In the genomic region with DNA sequence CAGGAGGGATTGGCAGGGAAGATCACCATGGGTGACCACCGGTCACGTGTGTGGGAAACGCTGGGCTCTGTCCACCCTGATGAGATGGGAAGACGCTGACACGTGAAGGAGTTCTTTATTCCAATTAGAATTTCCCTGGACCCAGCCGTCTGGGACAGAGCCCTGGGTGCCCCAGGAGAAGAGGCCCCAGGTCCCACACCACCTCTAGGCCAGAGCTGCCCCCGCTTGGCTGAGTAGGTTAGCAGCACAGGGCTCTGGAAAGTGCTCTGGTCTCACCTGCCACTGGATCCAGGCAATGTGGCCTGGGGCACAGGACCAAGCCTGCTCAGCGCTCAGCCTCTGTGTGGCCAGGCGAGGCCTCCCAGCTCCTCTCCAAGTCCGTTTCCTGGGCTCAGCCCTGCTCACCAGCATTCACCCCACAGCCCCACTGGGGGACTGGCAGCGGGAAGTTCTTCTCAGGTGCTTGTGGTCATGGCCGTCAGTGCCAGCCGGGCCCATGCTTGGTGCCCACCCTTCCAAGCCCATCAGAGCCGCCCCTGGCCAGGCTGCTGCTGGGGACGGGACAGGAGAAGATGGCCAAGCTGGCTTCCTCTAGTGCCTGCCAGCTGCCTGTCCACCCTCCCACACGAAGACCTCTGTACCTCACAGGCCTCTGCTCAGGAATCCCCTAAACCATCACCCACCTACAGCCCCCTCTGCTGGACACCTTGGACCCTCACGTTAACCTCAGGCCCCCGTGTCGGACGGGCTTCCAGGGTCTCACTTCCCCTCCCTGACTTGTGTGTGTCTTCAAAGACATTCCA, we compare ENCODE assay signal across 1 cellular context.
TF ChIP-seq lines count a peak whose summit lies in the region.

No MANE protein-coding gene starts in this region.

TF ChIP-seq in HCT116, 20 proteins besides CTCF, POLR2A, EP300 and RAD21 (continued from another document):
- TF ChIP-seq, protein P1, sequence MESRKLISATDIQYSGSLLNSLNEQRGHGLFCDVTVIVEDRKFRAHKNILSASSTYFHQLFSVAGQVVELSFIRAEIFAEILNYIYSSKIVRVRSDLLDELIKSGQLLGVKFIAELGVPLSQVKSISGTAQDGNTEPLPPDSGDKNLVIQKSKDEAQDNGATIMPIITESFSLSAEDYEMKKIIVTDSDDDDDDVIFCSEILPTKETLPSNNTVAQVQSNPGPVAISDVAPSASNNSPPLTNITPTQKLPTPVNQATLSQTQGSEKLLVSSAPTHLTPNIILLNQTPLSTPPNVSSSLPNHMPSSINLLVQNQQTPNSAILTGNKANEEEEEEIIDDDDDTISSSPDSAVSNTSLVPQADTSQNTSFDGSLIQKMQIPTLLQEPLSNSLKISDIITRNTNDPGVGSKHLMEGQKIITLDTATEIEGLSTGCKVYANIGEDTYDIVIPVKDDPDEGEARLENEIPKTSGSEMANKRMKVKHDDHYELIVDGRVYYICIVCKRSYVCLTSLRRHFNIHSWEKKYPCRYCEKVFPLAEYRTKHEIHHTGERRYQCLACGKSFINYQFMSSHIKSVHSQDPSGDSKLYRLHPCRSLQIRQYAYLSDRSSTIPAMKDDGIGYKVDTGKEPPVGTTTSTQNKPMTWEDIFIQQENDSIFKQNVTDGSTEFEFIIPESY (IDR thresholded peaks at IDR 0.05; ENCODE audit: extremely low read depth, insufficient replicate concordance, low read length): no peak
- TF ChIP-seq SRF (IDR thresholded peaks at IDR 0.05; ENCODE audit: low read depth) (no peak), SP1 (IDR thresholded peaks at IDR 0.05; ENCODE audit: low read depth) (no peak), EZH2phosphoT487 (IDR thresholded peaks at IDR 0.05; ENCODE audit: borderline replicate concordance) (no peak), ZNF274 (IDR thresholded peaks at IDR 0.05; ENCODE audit: low read depth, low read length) (no peak), TCF7L2 (IDR thresholded peaks at IDR 0.05; ENCODE audit: borderline replicate concordance, extremely low read depth, insufficient read depth, insufficient read length) (no peak), POLR2AphosphoS5 (IDR thresholded peaks at IDR 0.05; ENCODE audit: low read depth, low read length) (no peak), CBX3 (IDR thresholded peaks at IDR 0.05; ENCODE audit: low read depth) (no peak), ZFX (IDR thresholded peaks at IDR 0.05) (no peak), SIN3A (IDR thresholded peaks at IDR 0.05; ENCODE audit: low read depth) (no peak), CEBPB (IDR thresholded peaks at IDR 0.05; ENCODE audit: low read depth) (no peak), JUND (IDR thresholded peaks at IDR 0.05) (no peak), ELF1 (IDR thresholded peaks at IDR 0.05; ENCODE audit: borderline replicate concordance, low read depth) (no peak), REST (IDR thresholded peaks at IDR 0.05; ENCODE audit: low read depth) (no peak)
- TF ChIP-seq, protein P2, sequence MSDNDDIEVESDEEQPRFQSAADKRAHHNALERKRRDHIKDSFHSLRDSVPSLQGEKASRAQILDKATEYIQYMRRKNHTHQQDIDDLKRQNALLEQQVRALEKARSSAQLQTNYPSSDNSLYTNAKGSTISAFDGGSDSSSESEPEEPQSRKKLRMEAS (IDR thresholded peaks at IDR 0.05): no peak
- TF ChIP-seq, protein P3, sequence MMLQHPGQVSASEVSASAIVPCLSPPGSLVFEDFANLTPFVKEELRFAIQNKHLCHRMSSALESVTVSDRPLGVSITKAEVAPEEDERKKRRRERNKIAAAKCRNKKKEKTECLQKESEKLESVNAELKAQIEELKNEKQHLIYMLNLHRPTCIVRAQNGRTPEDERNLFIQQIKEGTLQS (IDR thresholded peaks at IDR 0.05): no peak
